Comparison of ENCODE assay signal across 9 cellular contexts in the genomic region with DNA sequence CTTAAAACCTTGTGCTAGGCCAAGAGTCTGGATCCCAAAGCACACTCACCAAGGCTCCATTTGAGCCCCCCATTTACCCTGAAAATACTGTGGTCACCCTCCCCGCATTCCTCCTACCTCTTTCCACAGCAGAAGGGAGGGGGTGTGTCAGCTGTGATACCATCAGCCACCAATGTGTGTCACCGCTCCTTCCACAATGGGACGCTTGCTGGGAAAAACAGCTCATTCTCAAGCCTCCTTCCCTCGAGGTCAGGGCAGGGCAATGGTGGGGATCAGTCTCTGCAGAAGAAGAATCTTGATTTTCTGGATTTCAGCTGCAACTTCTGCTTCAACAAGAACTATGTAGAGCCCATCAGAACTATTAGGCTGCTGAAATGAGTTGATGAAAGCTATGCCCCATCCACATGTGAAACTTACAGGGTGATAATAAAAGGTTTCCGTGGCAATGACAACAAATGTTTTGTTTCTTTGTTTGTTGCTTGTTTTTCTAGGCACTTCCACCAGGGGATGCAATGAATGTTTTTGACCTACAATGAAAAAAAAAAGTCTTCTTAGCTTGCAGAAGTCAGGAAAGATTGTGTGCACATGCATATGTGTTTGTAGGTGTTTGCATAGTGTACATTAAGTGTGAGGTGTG. TPM values are rescaled to one million over a fixed set of nuclear protein-coding genes. Genes with fewer than 3 reads are reported as not detected.
A peak's percentile ranks its signal among the peaks of the same experiment; 100 is the strongest.
DNase-seq lines count a peak whose midpoint lies in the region; ATAC-seq and TF ChIP-seq lines count a peak whose summit lies in the region.
"Had no signal": no experiment of that assay in that cellular context is flagged by ENCODE, and none has a peak within 500 bp of the region (broad histone marks: within the 10 kb centered on the region; RNA-seq: fewer than 3 reads in every experiment).

No MANE protein-coding gene starts in this region.

- ATAC-seq in HG02885 (IDR thresholded peaks at IDR 0.05; ENCODE audit: poor library complexity, unreplicated experiment) = no peak

- TF ChIP-seq CTCF in Loucy (conservative IDR thresholded peaks at IDR 0.05; ENCODE audit: low read length) = peak; percentile 47; the same call in 1 of the 2 replicates
- no peak for TF ChIP-seq CTCF in endothelial cell (IDR thresholded peaks at IDR 0.05; ENCODE audit: unreplicated experiment)

- no peaks in the 10 kb centered on the region for H4K20me1 ChIP-seq in Loucy (ENCODE audit: insufficient read depth, low read length, poor library complexity, severe bottlenecking)

- H3K4me1 Mint-ChIP-seq in endothelial cell (ENCODE audit: unreplicated experiment) = no peaks in the 10 kb centered on the region
- H3K4me1 Mint-ChIP-seq: CD4-positive, CD25-positive, alpha-beta regulatory T cell had no signal

- no peaks in the 10 kb centered on the region for H3K27me3 ChIP-seq in Loucy (ENCODE audit: insufficient read depth, low read length, poor library complexity, severe bottlenecking)

- no peak overlapping the region for H3K4me3 Mint-ChIP-seq in endothelial cell (ENCODE audit: unreplicated experiment)
- H3K4me3 Mint-ChIP-seq: CD4-positive, CD25-positive, alpha-beta regulatory T cell had no signal

- H3K79me2 ChIP-seq in Loucy (ENCODE audit: insufficient read depth, low read length) = no peaks in the 10 kb centered on the region

- H3K27me3 Mint-ChIP-seq in endothelial cell (ENCODE audit: unreplicated experiment) = no peaks in the 10 kb centered on the region
- H3K27me3 Mint-ChIP-seq: CD4-positive, CD25-positive, alpha-beta regulatory T cell had no signal

- no peaks in the 10 kb centered on the region for H3K4me1 ChIP-seq in Loucy (ENCODE audit: insufficient read depth, low read length, poor library complexity, severe bottlenecking)

- H3K9me3 Mint-ChIP-seq in endothelial cell (ENCODE audit: unreplicated experiment) = no peaks in the 10 kb centered on the region

- H2AFZ ChIP-seq in Loucy (ENCODE audit: low read length) = peak overlapping the region; percentile 33; the same call in 1 of the 2 replicates

- no peaks in the 10 kb centered on the region for H3K36me3 Mint-ChIP-seq in endothelial cell (ENCODE audit: low read depth, unreplicated experiment)
- H3K36me3 Mint-ChIP-seq: CD4-positive, CD25-positive, alpha-beta regulatory T cell had no signal

- H3F3A ChIP-seq in Loucy (ENCODE audit: low read depth) = no peaks in the 10 kb centered on the region

- H3K9me3 ChIP-seq in Loucy (ENCODE audit: insufficient read depth, low read depth, low read length) = no peaks in the 10 kb centered on the region

- H3K4me3 ChIP-seq in Loucy (ENCODE audit: low read length, poor library complexity, severe bottlenecking) = no peak overlapping the region

- peak overlapping the region; percentile 12 for H3K27ac Mint-ChIP-seq in endothelial cell (ENCODE audit: unreplicated experiment)

- H3K9me2 ChIP-seq in Loucy (replicated peaks; ENCODE audit: low read depth, low read length) = no peaks in the 10 kb centered on the region

- no peaks in the 10 kb centered on the region for H3K36me3 ChIP-seq in Loucy (ENCODE audit: insufficient read depth, low read length)

- H3K9ac ChIP-seq in Loucy (ENCODE audit: low read depth, low read length, poor library complexity, severe bottlenecking) = no peak overlapping the region

- H3K4me2 ChIP-seq in Loucy (ENCODE audit: low read depth, low read length, poor library complexity, severe bottlenecking) = no peak overlapping the region

- DNase-seq in NCI-H82 (lab: John Stamatoyannopoulos, UW) = peak; percentile 67
- DNase-seq in NCI-H82 treated with DMSO at 0.1 percent for 48 hours (lab: John Stamatoyannopoulos, UW; ENCODE audit: unreplicated experiment) = no peak
- DNase-seq in endothelial cell (ENCODE audit: low spot score) = peak; percentile 53
- peak; percentile 60 for DNase-seq in pons (ENCODE audit: low spot score)
- DNase-seq in NCI-H446 treated with DMSO at 0.1 percent for 48 hours (lab: John Stamatoyannopoulos, UW) = no peak
- no peak for DNase-seq in NCI-H128 (lab: John Stamatoyannopoulos, UW; ENCODE audit: unreplicated experiment)
- DNase-seq: CD4-positive, CD25-positive, alpha-beta regulatory T cell had no signal

RNA-seq across cellular contexts. Expression of gene ZNF507, which starts 26.4 kb away (rescaled TPM):
- total RNA-seq in endothelial cell (ENCODE audit: unreplicated experiment) = 22.2 TPM

Comparison
In these comparisons a context has a peak if more than half of its experiments do, and no peak if none do; other contexts are left out.
1. DNase-seq: peak in NCI-H82 (single experiment), endothelial cell (single experiment) and pons (single experiment); none in NCI-H82 treated with DMSO at 0.1 percent for 48 hours (single experiment), NCI-H446 treated with DMSO at 0.1 percent for 48 hours (single experiment) and NCI-H128 (single experiment).